In the genomic region with DNA sequence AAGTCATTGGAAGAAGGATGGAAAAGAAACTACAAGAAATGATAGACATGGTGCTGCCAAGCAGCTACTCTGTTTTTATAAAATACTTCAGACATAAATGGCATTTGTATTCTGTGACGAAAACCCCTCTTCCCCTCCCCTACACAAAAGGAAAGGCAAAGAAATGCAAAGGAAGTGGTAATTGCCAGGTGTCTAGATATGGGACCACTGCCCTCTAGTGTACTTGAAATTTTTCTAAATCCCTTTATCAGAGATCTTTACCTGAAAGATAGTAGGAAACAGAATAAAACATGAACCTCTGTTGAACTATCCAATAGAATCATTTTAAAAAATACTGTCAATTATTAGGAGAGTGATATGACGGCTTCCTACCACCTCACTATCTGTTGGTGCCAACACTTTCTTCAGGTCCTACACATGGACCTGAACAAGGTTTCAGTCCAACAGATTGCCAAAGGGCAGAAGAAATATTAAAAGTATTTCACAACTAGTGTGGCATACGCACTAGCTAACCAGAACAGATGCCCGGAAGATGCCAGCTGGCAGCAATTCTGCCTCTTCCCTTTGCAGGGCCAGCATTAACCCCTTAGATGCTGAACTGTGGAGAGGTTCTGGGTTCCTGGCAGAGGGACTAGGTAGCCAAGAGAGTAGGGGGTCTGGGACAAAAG, we compare ENCODE assay signal across 8 cellular contexts.
DNase-seq lines count a peak whose midpoint lies in the region; ATAC-seq, FAIRE-seq and TF ChIP-seq lines count a peak whose summit lies in the region.

No MANE protein-coding gene starts in this region.

- H3K27ac ChIP-seq in K562 (ENCODE audit: extremely low read depth, low read depth, low read length), result no peak overlapping the region

- no peak for TF ChIP-seq POLR2A in K562 (conservative IDR thresholded peaks at IDR 0.05)

- H3K27me3 ChIP-seq in K562 (ENCODE audit: control insufficient read depth in 2 of 2, insufficient read depth in 2 of 2, low read length in 2 of 2) (no peaks in the 10 kb centered on the region; a peak in 2 of 5 replicates), kidney epithelial cell (ENCODE audit: control insufficient read depth, insufficient read depth, low read length) (no peaks in the 10 kb centered on the region)

- no peaks in the 10 kb centered on the region for H3K79me2 ChIP-seq in K562 (ENCODE audit: control insufficient read depth, insufficient read depth, low read length)

- POLR2A ChIA-PET in HEK293T (lab: Yijun Ruan, JAX) (interaction anchor here (0.8 kb wide), 1 partner anchor 183 kb away, joined by 3 read pairs; a partner anchor contains a TSS), K562 (lab: Yijun Ruan, JAX) (no interaction called here)

- no peaks in the 10 kb centered on the region for H3K36me3 Mint-ChIP-seq in activated T-cell treated with anti-CD3 and anti-CD28 coated beads, Interleukin-2, amount 50 U/mL, for 72 hours (ENCODE audit: insufficient read depth in 2 of 2)

- no peaks in the 10 kb centered on the region for H3K9me1 ChIP-seq in K562 (ENCODE audit: control insufficient read depth, insufficient read depth, low read length)

- no peak overlapping the region for H3K4me3 ChIP-seq in K562
- H3K4me3 ChIP-seq in kidney epithelial cell (ENCODE audit: low read depth, low read length), result no peak overlapping the region

- H3K36me3 ChIP-seq in K562 (ENCODE audit: control insufficient read depth, insufficient read depth, low read length) (no peaks in the 10 kb centered on the region), kidney epithelial cell (ENCODE audit: control insufficient read depth, insufficient read depth, low read length) (no peaks in the 10 kb centered on the region)

- FAIRE-seq in K562 (lab: Jason Lieb, UNC), result no peak
- FAIRE-seq in urothelium cell line (lab: Jason Lieb, UNC), result no peak

- in situ Hi-C loops in K562 (cut with MboI), result no loop called here

- no peak overlapping the region for H3K4me2 ChIP-seq in K562 (ENCODE audit: insufficient read depth, low read length)

- TF ChIP-seq RAD21 in K562 (CRISPR knock-in tag; conservative IDR thresholded peaks at IDR 0.05 in 1 of 2, IDR thresholded peaks at IDR 0.05 in 1 of 2), result peak; percentile 27 to 67; a peak in 3 of 4 replicates

- no peak overlapping the region for H2AFZ ChIP-seq in K562 (ENCODE audit: low read depth, low read length)

- WGBS in K562 (ENCODE audit: insufficient coverage, low coverage, missing lambda C conversion rate), result 3% methylated on average over 4 of the region's 4 CpGs

- H3K9me3 ChIP-seq in K562 (replicated peaks; ENCODE audit: control insufficient read depth, insufficient read depth, low read depth, low read length), result no peaks in the 10 kb centered on the region

- no peaks in the 10 kb centered on the region for H3K27me3 Mint-ChIP-seq in activated T-cell treated with anti-CD3 and anti-CD28 coated beads, Interleukin-2, amount 50 U/mL, for 72 hours (ENCODE audit: low read depth)

- no peaks in the 10 kb centered on the region for H3K9me3 Mint-ChIP-seq in activated T-cell treated with anti-CD3 and anti-CD28 coated beads, Interleukin-2, amount 50 U/mL, for 72 hours

- no peaks in the 10 kb centered on the region for H3K4me1 ChIP-seq in K562 (replicated peaks in 1 of 2; ENCODE audit: control insufficient read depth in 2 of 2, insufficient read depth in 2 of 2, low read length in 2 of 2)

- DNase-seq in activated T-cell treated with anti-CD3 and anti-CD28 coated beads, Interleukin-2, amount 50 U/mL, for 72 hours, result peak in 1 of 2 donors; percentile 8
- no peak for DNase-seq in activated T-cell treated with anti-CD3 and anti-CD28 coated beads, Interleukin-2, amount 50 U/mL, for 1 hour
- DNase-seq in HEK293T (ENCODE audit: extremely low spot score) (peak; percentile 57), NCI-H2227 treated with DMSO at 0.1 percent for 48 hours (lab: John Stamatoyannopoulos, UW) (peak; percentile 45), K562 (ENCODE audit: extremely low read depth in 1 of 4, low spot score in 3 of 4) (peak in 3 of 4 experiments; percentile 15 to 19 (median 16)), kidney epithelial cell (ENCODE audit: low read depth) (no peak), urothelium cell line (ENCODE audit: low spot score) (peak; percentile 46), NCI-H1048 (lab: John Stamatoyannopoulos, UW) (no peak)

- intact Hi-C loops in K562 (cut with micrococcal nuclease), result loop anchor here (1.0 kb wide), 1 partner anchor 334 kb away; no protein-coding TSS in a partner anchor

- TF ChIP-seq EP300 in K562 (IDR thresholded peaks at IDR 0.05; ENCODE audit: low read length), result no peak

- H3K27ac Mint-ChIP-seq in activated T-cell treated with anti-CD3 and anti-CD28 coated beads, Interleukin-2, amount 50 U/mL, for 72 hours, result peak overlapping the region; percentile 3

- peaks cover 9% of the 10 kb centered on the region for H3K4me1 Mint-ChIP-seq in activated T-cell treated with anti-CD3 and anti-CD28 coated beads, Interleukin-2, amount 50 U/mL, for 72 hours (ENCODE audit: low read depth)

- BruUV-seq in K562 (replicated peaks; lab: Mats Ljungman, UMichigan), result no TSS peak

- H3K9ac ChIP-seq in K562 (ENCODE audit: insufficient read depth in 1 of 2, low read depth in 2 of 2, low read length in 2 of 2), result no peak overlapping the region

- peak; percentile 72 to 79 for ATAC-seq in activated T-cell treated with anti-CD3 and anti-CD28 coated beads, Interleukin-2, amount 50 U/mL, for 72 hours (replicated peaks in 1 of 2)
- peak; percentile 71; the same call in 2 of the 3 replicates for ATAC-seq in K562

- H3K4me3 Mint-ChIP-seq in activated T-cell treated with anti-CD3 and anti-CD28 coated beads, Interleukin-2, amount 50 U/mL, for 72 hours, result peak overlapping the region in 1 of 2 donors; percentile 65

- CTCF ChIA-PET in HEK293T (lab: Yijun Ruan, JAX), result interaction anchor here (0.6 to 1.2 kb wide), 4 partner anchors 119 to 340 kb away, joined by 3 to 4 read pairs (median 3); no protein-coding TSS in a partner anchor
- CTCF ChIA-PET in K562 (lab: Yijun Ruan, JAX; ENCODE audit: low intra/inter-chr PET ratio), result no interaction called here

- no peaks in the 10 kb centered on the region for H4K20me1 ChIP-seq in K562 (replicated peaks; ENCODE audit: control insufficient read depth, insufficient read depth, low read length)

- TF ChIP-seq CTCF in K562 (IDR thresholded peaks at IDR 0.05 in 2 of 3, conservative IDR thresholded peaks at IDR 0.05 in 1 of 3; ENCODE audit: insufficient read depth in 2 of 3, low read depth in 1 of 3, low read length in 3 of 3) (peak in 2 of 3 experiments; percentile 14 to 44; a peak in 3 of 6 replicates), kidney epithelial cell (IDR thresholded peaks at IDR 0.05; ENCODE audit: insufficient read depth, low read length, poor library complexity, severe bottlenecking) (peak; percentile 53)

TF ChIP-seq in HEK293T, 16 proteins besides CTCF, POLR2A, EP300 and RAD21 (continues in another document):
- no peak for TF ChIP-seq NFRKB (IDR thresholded peaks at IDR 0.05)
- no peak for TF ChIP-seq L3MBTL2 (conservative IDR thresholded peaks at IDR 0.05)
- TF ChIP-seq SUZ12 (IDR thresholded peaks at IDR 0.05), result no peak
- TF ChIP-seq HDGF (IDR thresholded peaks at IDR 0.05; ENCODE audit: borderline replicate concordance), result no peak
- no peak for TF ChIP-seq TARDBP (IDR thresholded peaks at IDR 0.05)
- TF ChIP-seq FOXA1 (IDR thresholded peaks at IDR 0.05), result no peak
- TF ChIP-seq LEF1 (IDR thresholded peaks at IDR 0.05; ENCODE audit: borderline replicate concordance), result no peak
- no peak for TF ChIP-seq ELF4 (IDR thresholded peaks at IDR 0.05)
- TF ChIP-seq ARNT (IDR thresholded peaks at IDR 0.05), result no peak
- TF ChIP-seq CTBP1 (IDR thresholded peaks at IDR 0.05; ENCODE audit: borderline replicate concordance), result no peak
- TF ChIP-seq ZNF384 (IDR thresholded peaks at IDR 0.05), result no peak
- TF ChIP-seq, protein P1, sequence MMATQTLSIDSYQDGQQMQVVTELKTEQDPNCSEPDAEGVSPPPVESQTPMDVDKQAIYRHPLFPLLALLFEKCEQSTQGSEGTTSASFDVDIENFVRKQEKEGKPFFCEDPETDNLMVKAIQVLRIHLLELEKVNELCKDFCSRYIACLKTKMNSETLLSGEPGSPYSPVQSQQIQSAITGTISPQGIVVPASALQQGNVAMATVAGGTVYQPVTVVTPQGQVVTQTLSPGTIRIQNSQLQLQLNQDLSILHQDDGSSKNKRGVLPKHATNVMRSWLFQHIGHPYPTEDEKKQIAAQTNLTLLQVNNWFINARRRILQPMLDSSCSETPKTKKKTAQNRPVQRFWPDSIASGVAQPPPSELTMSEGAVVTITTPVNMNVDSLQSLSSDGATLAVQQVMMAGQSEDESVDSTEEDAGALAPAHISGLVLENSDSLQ (IDR thresholded peaks at IDR 0.05), result no peak
- TF ChIP-seq FOXM1 (IDR thresholded peaks at IDR 0.05; ENCODE audit: borderline replicate concordance), result no peak
- TF ChIP-seq FOXK2 (IDR thresholded peaks at IDR 0.05), result no peak
- no peak for TF ChIP-seq BHLHE40 (IDR thresholded peaks at IDR 0.05; ENCODE audit: borderline replicate concordance)

TF ChIP-seq in K562, 482 proteins besides CTCF, POLR2A, EP300 and RAD21:
- TF ChIP-seq SMC3 (conservative IDR thresholded peaks at IDR 0.05; ENCODE audit: insufficient read depth, low read depth, low read length) (0 out of 2 replicates have a peak, but pooled peaks have one; percentile 9), PRMT5 (CRISPR knock-in tag; IDR thresholded peaks at IDR 0.05) (no peak)
- TF ChIP-seq, protein P2, sequence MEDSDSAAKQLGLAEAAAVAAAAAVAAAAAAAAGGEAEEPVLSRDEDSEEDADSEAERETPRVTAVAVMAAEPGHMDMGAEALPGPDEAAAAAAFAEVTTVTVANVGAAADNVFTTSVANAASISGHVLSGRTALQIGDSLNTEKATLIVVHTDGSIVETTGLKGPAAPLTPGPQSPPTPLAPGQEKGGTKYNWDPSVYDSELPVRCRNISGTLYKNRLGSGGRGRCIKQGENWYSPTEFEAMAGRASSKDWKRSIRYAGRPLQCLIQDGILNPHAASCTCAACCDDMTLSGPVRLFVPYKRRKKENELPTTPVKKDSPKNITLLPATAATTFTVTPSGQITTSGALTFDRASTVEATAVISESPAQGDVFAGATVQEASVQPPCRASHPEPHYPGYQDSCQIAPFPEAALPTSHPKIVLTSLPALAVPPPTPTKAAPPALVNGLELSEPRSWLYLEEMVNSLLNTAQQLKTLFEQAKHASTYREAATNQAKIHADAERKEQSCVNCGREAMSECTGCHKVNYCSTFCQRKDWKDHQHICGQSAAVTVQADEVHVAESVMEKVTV (CRISPR knock-in tag; IDR thresholded peaks at IDR 0.05), result 0 out of 2 replicates have a peak, but pooled peaks have one; percentile 14

Comparison
In these comparisons a context has a peak if more than half of its experiments do, and no peak if none do; other contexts are left out.
1. DNase-seq: peak in HEK293T (single experiment), NCI-H2227 treated with DMSO at 0.1 percent for 48 hours (single experiment), K562 (3 of 4) and urothelium cell line (single experiment); none in activated T-cell treated with anti-CD3 and anti-CD28 coated beads, Interleukin-2, amount 50 U/mL, for 1 hour (single experiment), kidney epithelial cell (single experiment) and NCI-H1048 (single experiment).